ENCODE assay signal across 1 cellular context in genomic region chr17:47265983-47266541, GRCh38.
TF ChIP-seq lines count a peak whose summit lies in the region.

No MANE protein-coding gene starts in this region.

TF ChIP-seq in K562, 482 proteins besides CTCF, POLR2A, EP300 and RAD21 (continued from another document and continues in another):
- peak; percentile 54; the same call in 1 of the 2 replicates for TF ChIP-seq ESRRA (IDR thresholded peaks at IDR 0.05; ENCODE audit: borderline replicate concordance, low read depth)
- TF ChIP-seq FUS (optimal IDR thresholded peaks at IDR 0.05; ENCODE audit: low read depth, low read length): no peak
- TF ChIP-seq TAF9B (IDR thresholded peaks at IDR 0.05; ENCODE audit: partially characterized antibody): peak; percentile 50
- TF ChIP-seq TFE3 (CRISPR knock-in tag; IDR thresholded peaks at IDR 0.05): peak; percentile 66
- no peak for TF ChIP-seq TFAM (CRISPR knock-in tag; conservative IDR thresholded peaks at IDR 0.05)
- TF ChIP-seq TCF3 (CRISPR knock-in tag; IDR thresholded peaks at IDR 0.05): peak; percentile 94
- 0 out of 2 replicates have a peak, but pooled peaks have one; percentile 57 for TF ChIP-seq HBP1 (CRISPR knock-in tag; IDR thresholded peaks at IDR 0.05)
- TF ChIP-seq TAL1 (IDR thresholded peaks at IDR 0.05): peak; percentile 76
- peak; percentile 53; the same call in 1 of the 2 replicates for TF ChIP-seq ZNF589 (CRISPR knock-in tag; IDR thresholded peaks at IDR 0.05; ENCODE audit: low read depth)
- TF ChIP-seq HINFP (tag; conservative IDR thresholded peaks at IDR 0.05; ENCODE audit: low read depth): peak; percentile 51; the same call in 1 of the 2 replicates
- TF ChIP-seq LCOR (CRISPR knock-in tag; IDR thresholded peaks at IDR 0.05): peak; percentile 81; the same call in 1 of the 2 replicates
- peak; percentile 67 for TF ChIP-seq CREM (IDR thresholded peaks at IDR 0.05; ENCODE audit: low read depth)
- TF ChIP-seq HDGF (IDR thresholded peaks at IDR 0.05): peak; percentile 43; the same call in 1 of the 2 replicates
- TF ChIP-seq DACH1 (IDR thresholded peaks at IDR 0.05; ENCODE audit: partially characterized antibody): peak; percentile 59
- TF ChIP-seq MEF2D (tag; conservative IDR thresholded peaks at IDR 0.05; ENCODE audit: low read depth): peak; percentile 58; the same call in 1 of the 2 replicates
- TF ChIP-seq PBX2 (CRISPR knock-in tag; IDR thresholded peaks at IDR 0.05; ENCODE audit: low read depth): peak; percentile 38; the same call in 1 of the 2 replicates
- TF ChIP-seq PBX2 (tag; conservative IDR thresholded peaks at IDR 0.05; ENCODE audit: low read depth): peak; percentile 91
- peak; percentile 9 to 68 for TF ChIP-seq NCOA2 (IDR thresholded peaks at IDR 0.05; ENCODE audit: partially characterized antibody in 2 of 2)
- peak; percentile 86 for TF ChIP-seq POLR2AphosphoS5 (IDR thresholded peaks at IDR 0.05; ENCODE audit: control insufficient read depth, insufficient read depth, low read depth, low read length)
- 0 out of 2 replicates have a peak, but pooled peaks have one; percentile 48 for TF ChIP-seq MYNN (IDR thresholded peaks at IDR 0.05)
- TF ChIP-seq MYNN (CRISPR knock-in tag; IDR thresholded peaks at IDR 0.05): no peak
- TF ChIP-seq ZBTB40 (IDR thresholded peaks at IDR 0.05): peak; percentile 85
- TF ChIP-seq ZBTB40 (CRISPR knock-in tag; IDR thresholded peaks at IDR 0.05): no peak
- TF ChIP-seq SMARCE1 (IDR thresholded peaks at IDR 0.05): peak; percentile 96
- peak; percentile 82 to 90; a peak in 3 of 4 replicates for TF ChIP-seq TRIM24 (IDR thresholded peaks at IDR 0.05)
- TF ChIP-seq ZNF639 (CRISPR knock-in tag; conservative IDR thresholded peaks at IDR 0.05 in 1 of 2, IDR thresholded peaks at IDR 0.05 in 1 of 2): peak in 1 of 2 experiments; percentile 79; a peak in 2 of 4 replicates
- peak; percentile 41; the same call in 1 of the 2 replicates for TF ChIP-seq HMBOX1 (IDR thresholded peaks at IDR 0.05)
- TF ChIP-seq ZKSCAN8 (CRISPR knock-in tag; IDR thresholded peaks at IDR 0.05): peak; percentile 64; the same call in 1 of the 2 replicates
- peak; percentile 45 to 76; a peak in 1 of 4 replicates for TF ChIP-seq TEAD1 (CRISPR knock-in tag; IDR thresholded peaks at IDR 0.05)
- TF ChIP-seq MITF (IDR thresholded peaks at IDR 0.05): peak; percentile 94
- TF ChIP-seq NCOA1 (IDR thresholded peaks at IDR 0.05; ENCODE audit: low read depth): peak; percentile 74
- TF ChIP-seq GATA2 (CRISPR knock-in tag; IDR thresholded peaks at IDR 0.05): peak; percentile 71
- TF ChIP-seq NFIC (IDR thresholded peaks at IDR 0.05): peak; percentile 70; the same call in 1 of the 2 replicates
- TF ChIP-seq MTA2 (IDR thresholded peaks at IDR 0.05; ENCODE audit: low read depth): peak; percentile 81
- TF ChIP-seq GABPB1 (CRISPR knock-in tag; IDR thresholded peaks at IDR 0.05): 0 out of 2 replicates have a peak, but pooled peaks have one; percentile 26
- peak; percentile 81 for TF ChIP-seq SPI1 (IDR thresholded peaks at IDR 0.05; ENCODE audit: borderline replicate concordance, low read depth, low read length)
- TF ChIP-seq HDAC1 (IDR thresholded peaks at IDR 0.05): peak in 1 of 2 experiments; percentile 56; a peak in 2 of 4 replicates
- peak; percentile 76 for TF ChIP-seq SMAD4 (CRISPR knock-in tag; conservative IDR thresholded peaks at IDR 0.05)
- no peak for TF ChIP-seq KLF13 (tag; IDR thresholded peaks at IDR 0.05; ENCODE audit: borderline replicate concordance, low read depth)
- no peak for TF ChIP-seq PHB (CRISPR knock-in tag; IDR thresholded peaks at IDR 0.05)
- peak; percentile 78 for TF ChIP-seq NFE2 (IDR thresholded peaks at IDR 0.05; ENCODE audit: low read depth)
